ENCODE assay signal across 8 cellular contexts in genomic region chr7:135169141-135169935, GRCh38. TPM values are rescaled to one million over a fixed set of nuclear protein-coding genes. Genes with fewer than 3 reads are reported as not detected.
DNase-seq lines count a peak whose midpoint lies in the region; ATAC-seq and TF ChIP-seq lines count a peak whose summit lies in the region.

No MANE protein-coding gene starts in this region.

- peak; percentile 59 for DNase-seq in BE2C
- peak; percentile 86 for DNase-seq in RPMI8226
- peak in 4 of 7 donors; percentile 39 to 62 (median 52) for DNase-seq in adrenal gland
- DNase-seq in iris pigment epithelial cell (ENCODE audit: low read depth): peak; percentile 52
- DNase-seq in stimulated activated CD4-positive, alpha-beta T cell treated with anti-CD3 and anti-CD28 coated beads, Interleukin-4, amount 100 ng/mL, for 4 hours: peak; percentile 52 to 62
- no peak for DNase-seq in NCI-H524 treated with DMSO at 0.1 percent for 48 hours (lab: John Stamatoyannopoulos, UW)

- 49 to 57% (median 54%) methylated on average over 10 to 11 of the region's 11 CpGs for WGBS in adrenal gland, 4 donors

- TF ChIP-seq POLR2A in adrenal gland (IDR thresholded peaks at IDR 0.05): no peak

- H3K4me3 ChIP-seq in BE2C (ENCODE audit: low read depth, low read length) (peak overlapping the region; percentile 95), adrenal gland (peak overlapping the region in 3 of 4 donors; percentile 5 to 78 (median 77))

- intact Hi-C loops in adrenal gland (cut with DNase I): loop anchor here (10.0 kb wide), 3 partner anchors 175 to 475 kb away; partner anchors contain the start of gene AGBL3 (in 1 of the 2)

- H3K4me1 ChIP-seq in BE2C (no peaks in the 10 kb centered on the region), adrenal gland (replicated peaks in 1 of 2) (peaks cover 6 to 39% of the 10 kb centered on the region in 2 donors)

- ATAC-seq in GM18868 (IDR thresholded peaks at IDR 0.05; ENCODE audit: unreplicated experiment) (peak; percentile 44), HG03103 (IDR thresholded peaks at IDR 0.05; ENCODE audit: low read depth, unreplicated experiment) (peak; percentile 48)

- H3K36me3 ChIP-seq in BE2C (peaks cover 41% of the 10 kb centered on the region), adrenal gland (replicated peaks in 1 of 2) (peaks cover 0 to 38% of the 10 kb centered on the region in 2 donors)

- H3K9me3 ChIP-seq in BE2C: no peaks in the 10 kb centered on the region
- H3K9me3 ChIP-seq in adrenal gland (replicated peaks in 1 of 3): no peaks in the 10 kb centered on the region

- no peaks in the 10 kb centered on the region for H3K27me3 ChIP-seq in BE2C
- no peaks in the 10 kb centered on the region for H3K27me3 ChIP-seq in adrenal gland

- TF ChIP-seq CTCF in BE2C (IDR thresholded peaks at IDR 0.05; ENCODE audit: low read depth, low read length) (peak; percentile 61), adrenal gland (IDR thresholded peaks at IDR 0.05) (peak in 5 of 6 experiments; percentile 5 to 27 (median 16))

- peak overlapping the region; percentile 60 to 97 (median 91) for H3K27ac ChIP-seq in adrenal gland

RNA-seq across cellular contexts. Expression of gene CYREN, which starts 1.2 kb away (rescaled TPM):
- 47.0 TPM for polyA plus RNA-seq in BE2C (2012; ENCODE audit: insufficient read depth, insufficient read length, low read depth)
- total RNA-seq in adrenal gland: 10 to 100 TPM; 35.0 to 66.2 (median 51.4) TPM
- polyA plus RNA-seq in adrenal gland: 10 to 100 TPM; 33.1 to 45.8 (median 42.3) TPM

RNA-seq across cellular contexts. Expression of gene TMEM140, which starts 21.5 kb away (rescaled TPM):
- 20.7 TPM for polyA plus RNA-seq in BE2C (2012; ENCODE audit: insufficient read depth, insufficient read length, low read depth)
- total RNA-seq in adrenal gland: 10 to 100 TPM in 7 of 8 donors, 1 to 10 TPM in 1; 9.4 to 62.9 (median 31.2) TPM
- 10 to 100 TPM; 10.9 to 18.3 (median 14.6) TPM for polyA plus RNA-seq in adrenal gland

RNA-seq across cellular contexts. Expression of gene WDR91, which starts 42.0 kb away (rescaled TPM):
- 21.4 TPM for polyA plus RNA-seq in BE2C (2012; ENCODE audit: insufficient read depth, insufficient read length, low read depth)
- 10 to 100 TPM; 11.4 to 29.6 (median 15.5) TPM for total RNA-seq in adrenal gland
- 10 to 100 TPM in 2 of 3 donors, 1 to 10 TPM in 1; 6.8 to 20.5 (median 19.1) TPM for polyA plus RNA-seq in adrenal gland
